In the genomic region with DNA sequence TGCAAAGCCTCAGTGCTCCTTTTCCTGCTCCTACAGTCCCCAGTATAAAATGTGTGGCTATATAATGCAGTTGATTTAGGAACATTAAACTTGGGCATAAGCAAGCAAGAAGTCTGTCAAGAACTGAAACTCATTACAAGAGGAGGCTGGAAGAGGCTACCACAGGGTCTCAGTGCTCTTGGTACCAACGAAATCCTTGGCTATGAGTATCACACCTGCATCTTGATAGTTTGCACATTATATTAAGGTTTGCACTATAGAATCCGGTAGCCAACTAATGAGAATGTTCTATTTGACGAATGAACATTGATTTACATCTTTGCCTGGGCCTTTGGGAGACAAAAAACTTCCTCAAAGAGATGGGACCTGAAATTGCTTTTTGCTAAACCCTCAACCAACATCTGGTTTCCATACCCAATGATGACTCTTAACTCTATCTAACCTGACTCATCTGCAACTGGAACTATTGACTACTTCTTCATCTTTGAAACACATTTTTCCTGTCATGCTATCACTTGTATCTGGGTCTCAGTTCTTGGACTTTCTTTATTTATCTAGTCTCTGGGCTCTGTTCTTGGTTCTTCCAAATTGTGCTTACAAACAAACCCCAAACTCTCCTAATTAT, we compare ENCODE assay signal across 11 cellular contexts.
DNase-seq lines count a peak whose midpoint lies in the region; ATAC-seq, FAIRE-seq and TF ChIP-seq lines count a peak whose summit lies in the region.
"Had no signal": no experiment of that assay in that cellular context is flagged by ENCODE, and none has a peak within 500 bp of the region (broad histone marks: within the 10 kb centered on the region; RNA-seq: fewer than 3 reads in every experiment).

No MANE protein-coding gene starts in this region.

- H3K27ac ChIP-seq in HepG2 (ENCODE audit: extremely low read length, insufficient read depth, low read length) (no peak overlapping the region), right lobe of liver (no peak overlapping the region), ascending aorta (no peak overlapping the region)
- H3K27ac ChIP-seq: spleen had no signal

- POLR2A ChIA-PET in HepG2 (lab: Yijun Ruan, JAX) = no interaction called here

- H3K4me3 ChIP-seq in HepG2 (replicated peaks in 1 of 3; ENCODE audit: insufficient read depth in 1 of 3, low read depth in 2 of 3, low read length in 3 of 3) (no peak overlapping the region), right lobe of liver (no peak overlapping the region), ascending aorta (no peak overlapping the region)
- H3K4me3 ChIP-seq: spleen had no signal

- no peak overlapping the region for H3K9ac ChIP-seq in HepG2 (ENCODE audit: insufficient read depth, low read depth, low read length)

- CTCF ChIA-PET in HepG2 (lab: Yijun Ruan, JAX; ENCODE audit: low intra/inter-chr PET ratio, low total read pairs) = interaction anchor here (0.6 to 2.0 kb wide), 8 partner anchors 60 to 1082 kb away, joined by 3 to 17 read pairs (median 4); no protein-coding TSS in a partner anchor

- FAIRE-seq in HepG2 (lab: Jason Lieb, UNC) = no peak

- no peak for TF ChIP-seq RAD21 in HepG2 (CRISPR knock-in tag; IDR thresholded peaks at IDR 0.05)

- H3K9me3 ChIP-seq in HepG2 (ENCODE audit: low read length) (no peaks in the 10 kb centered on the region), right lobe of liver (no peaks in the 10 kb centered on the region), T-helper 17 cell (ENCODE audit: control insufficient read depth, low read length, poor library complexity, severe bottlenecking) (no peaks in the 10 kb centered on the region), ascending aorta (no peaks in the 10 kb centered on the region)
- H3K9me3 ChIP-seq: spleen had no signal

- WGBS in HepG2 (ENCODE audit: low lambda C conversion rate) = 0% methylated on average over 2 of the region's 3 CpGs
- 82% methylated on average over 3 of the region's 3 CpGs for WGBS in right lobe of liver (ENCODE audit: insufficient coverage, low coverage, low lambda C conversion rate, missing lambda C conversion rate)

- peaks cover 9% of the 10 kb centered on the region for H3K27me3 Mint-ChIP-seq in T-helper 17 cell

- H3K36me3 Mint-ChIP-seq in T-helper 17 cell (ENCODE audit: low read depth) = no peaks in the 10 kb centered on the region
- H3K36me3 Mint-ChIP-seq: naive thymus-derived CD4-positive, alpha-beta T cell had no signal

- TF ChIP-seq POLR2A in HepG2 (IDR thresholded peaks at IDR 0.05; ENCODE audit: insufficient read depth in 1 of 2, low read depth in 2 of 2, low read length in 2 of 2) = no peak
- TF ChIP-seq POLR2A in right lobe of liver (IDR thresholded peaks at IDR 0.05) = no peak

- intact Hi-C loops in HepG2 (cut with micrococcal nuclease; ENCODE audit: unreplicated experiment) (loop anchor here (1.0 to 5.0 kb wide), 5 partner anchors 59 to 822 kb away; no protein-coding TSS in a partner anchor), right lobe of liver (cut with DNase I) (no loop called here), ascending aorta (cut with DNase I) (loop anchor here (1.0 to 10.0 kb wide), 6 partner anchors 62 to 1192 kb away; a partner anchor contains a TSS)

- peaks cover 5% of the 10 kb centered on the region for H3K4me1 Mint-ChIP-seq in T-helper 17 cell

- DNase-seq in HepG2 (ENCODE audit: low spot score) (no peak), right lobe of liver (no peak), T-helper 17 cell (no peak), ascending aorta (ENCODE audit: low spot score in 2 of 2) (no peak), NCI-H146 treated with DMSO at 0.1 percent for 48 hours (lab: John Stamatoyannopoulos, UW; ENCODE audit: unreplicated experiment) (no peak), AML-193 (lab: John Stamatoyannopoulos, UW) (no peak)
- no peak for DNase-seq in central memory CD4-positive, alpha-beta T cell
- DNase-seq: SIG-M5 had no signal

- no peak overlapping the region for H3K4me2 ChIP-seq in HepG2 (ENCODE audit: low read depth, low read length)

- TF ChIP-seq EP300 in HepG2 (IDR thresholded peaks at IDR 0.05; ENCODE audit: low read depth in 2 of 2, low read length in 2 of 2) (no peak), HepG2 (CRISPR knock-in tag; IDR thresholded peaks at IDR 0.05; ENCODE audit: borderline replicate concordance) (no peak)

- no peaks in the 10 kb centered on the region for H3K36me3 ChIP-seq in HepG2 (replicated peaks in 1 of 2; ENCODE audit: control insufficient read depth in 1 of 2, insufficient read depth in 2 of 2, low read length in 2 of 2)
- no peaks in the 10 kb centered on the region for H3K36me3 ChIP-seq in right lobe of liver
- no peaks in the 10 kb centered on the region for H3K36me3 ChIP-seq in ascending aorta
- H3K36me3 ChIP-seq: spleen had no signal

- BruUV-seq in HepG2 (replicated peaks; lab: Mats Ljungman, UMichigan) = no TSS peak

- H4K20me1 ChIP-seq in HepG2 (ENCODE audit: insufficient read depth, low read length) = no peaks in the 10 kb centered on the region

- H3K27ac Mint-ChIP-seq in T-helper 17 cell = no peak overlapping the region

- no peak overlapping the region for H2AFZ ChIP-seq in HepG2 (ENCODE audit: low read length)

- in situ Hi-C loops in HepG2 (cut with HindIII; ENCODE audit: extremely low pct_ligation_motif_present, low pct_unique_long_range_greater_than_20kb) = loop anchor here (5.0 to 25.0 kb wide), 5 partner anchors 310 to 1190 kb away; no protein-coding TSS in a partner anchor

- H3K4me1 ChIP-seq in HepG2 (ENCODE audit: insufficient read depth, low read length) = no peaks in the 10 kb centered on the region
- no peaks in the 10 kb centered on the region for H3K4me1 ChIP-seq in right lobe of liver
- H3K4me1 ChIP-seq in ascending aorta = no peaks in the 10 kb centered on the region

- TF ChIP-seq CTCF in HepG2 (CRISPR knock-in tag; IDR thresholded peaks at IDR 0.05) (no peak), right lobe of liver (IDR thresholded peaks at IDR 0.05) (no peak), ascending aorta (IDR thresholded peaks at IDR 0.05) (no peak)

- H3K4me3 Mint-ChIP-seq in T-helper 17 cell = peak overlapping the region; percentile 36

- no peaks in the 10 kb centered on the region for H3K79me2 ChIP-seq in HepG2 (ENCODE audit: insufficient read depth, low read length)

- no peaks in the 10 kb centered on the region for H3K27me3 ChIP-seq in HepG2 (ENCODE audit: control insufficient read depth in 1 of 2, insufficient read depth in 2 of 2, low read length in 2 of 2)
- no peaks in the 10 kb centered on the region for H3K27me3 ChIP-seq in right lobe of liver
- no peaks in the 10 kb centered on the region for H3K27me3 ChIP-seq in ascending aorta
- H3K27me3 ChIP-seq: spleen had no signal

- ATAC-seq in HepG2 (peak; percentile 47), right lobe of liver (no peak), HG02870 (IDR thresholded peaks at IDR 0.05; ENCODE audit: unreplicated experiment) (peak; percentile 13), T-helper 17 cell (no peak)

TF ChIP-seq in HepG2, 621 proteins besides CTCF, POLR2A, EP300 and RAD21:
- TF ChIP-seq CBX2 (IDR thresholded peaks at IDR 0.05; ENCODE audit: low read depth, low read length) = no peak
- no peak for TF ChIP-seq CBX2 (CRISPR knock-in tag; IDR thresholded peaks at IDR 0.05; ENCODE audit: low read depth)
- no peak for TF ChIP-seq ZNF230 (CRISPR knock-in tag; IDR thresholded peaks at IDR 0.05)
- TF ChIP-seq, protein P1, sequence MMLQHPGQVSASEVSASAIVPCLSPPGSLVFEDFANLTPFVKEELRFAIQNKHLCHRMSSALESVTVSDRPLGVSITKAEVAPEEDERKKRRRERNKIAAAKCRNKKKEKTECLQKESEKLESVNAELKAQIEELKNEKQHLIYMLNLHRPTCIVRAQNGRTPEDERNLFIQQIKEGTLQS (CRISPR knock-in tag; IDR thresholded peaks at IDR 0.05) = no peak
- TF ChIP-seq RXRA (CRISPR knock-in tag; IDR thresholded peaks at IDR 0.05) = no peak

Comparison
In these comparisons a context has a peak if more than half of its experiments do, and no peak if none do; other contexts are left out.
1. ATAC-seq: peak in HepG2 (single experiment) and HG02870 (single experiment); none in right lobe of liver (0 of 4) and T-helper 17 cell (single experiment).
2. intact Hi-C loops: an anchor here in HepG2 (1.0 to 5.0 kb wide) and ascending aorta (1.0 to 10.0 kb wide); none called in right lobe of liver.